ENCODE assay signal across 7 cellular contexts in the genomic region with DNA sequence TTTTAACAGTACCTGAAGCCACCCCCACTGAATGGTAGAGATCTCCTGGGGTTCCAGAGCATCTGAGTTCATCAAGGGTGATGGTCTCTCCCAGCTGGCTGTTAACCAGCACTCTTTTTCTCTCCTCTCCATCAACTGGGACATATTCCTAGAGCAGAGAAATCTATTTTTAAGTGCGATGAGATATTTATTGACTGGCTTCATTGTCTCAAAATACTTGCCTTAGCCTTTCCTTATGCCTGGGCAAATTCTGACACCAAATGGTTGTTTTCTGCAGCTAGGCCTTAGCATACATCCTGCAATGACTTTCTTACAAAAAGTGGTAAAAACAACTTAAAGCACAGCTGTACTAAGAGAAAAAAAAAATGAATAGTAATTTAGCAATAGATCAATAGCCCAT. TPM values are rescaled to one million over a fixed set of nuclear protein-coding genes. Genes with fewer than 3 reads are reported as not detected.
"Had no signal": no experiment of that assay in that cellular context is flagged by ENCODE, and none has a peak within 500 bp of the region (broad histone marks: within the 10 kb centered on the region; RNA-seq: fewer than 3 reads in every experiment).

No MANE protein-coding gene starts in this region.

- H3K27ac ChIP-seq: HL-60 had no signal

- DNase-seq: IMR-90, KBM-7 had no signal

- ATAC-seq: HepG2 had no signal

- FAIRE-seq: HepG2, HTR-8/SVneo had no signal

RNA-seq across cellular contexts. Expression of gene NOSTRIN, which starts 19.6 kb away (rescaled TPM):
- total RNA-seq: HT1080 had no signal
- polyA plus RNA-seq: IgD-negative memory B cell had no signal
